In the genomic region with DNA sequence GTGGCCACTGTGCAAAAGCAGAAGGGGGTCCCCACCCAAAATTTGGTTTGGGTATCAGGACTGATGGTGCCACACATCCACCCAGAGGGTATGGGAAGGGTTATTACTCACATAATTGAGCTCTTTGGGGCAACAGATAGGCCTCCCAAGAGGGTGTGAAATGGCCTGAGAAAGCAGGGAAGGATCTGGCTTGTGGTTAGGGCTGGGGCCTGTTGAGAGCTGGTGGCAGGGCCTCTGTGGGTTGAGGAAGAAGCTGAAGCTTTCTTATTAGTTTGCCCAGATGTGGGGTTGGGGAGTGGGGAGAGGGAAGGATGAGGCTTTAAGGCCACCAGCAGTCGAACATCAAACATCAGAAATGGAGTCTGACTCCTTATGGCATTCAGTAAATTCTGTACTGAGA, we compare ENCODE assay signal across 20 cellular contexts.
"Had no signal": no experiment of that assay in that cellular context is flagged by ENCODE, and none has a peak within 500 bp of the region (broad histone marks: within the 10 kb centered on the region; RNA-seq: fewer than 3 reads in every experiment).

No MANE protein-coding gene starts in this region.

- H3K9me3 ChIP-seq: heart left ventricle, neutrophil, ovary, prostate gland, spleen, uterus had no signal

- H3K36me3 ChIP-seq: heart left ventricle, neutrophil, ovary, prostate gland, spleen, uterus had no signal

- H3K27ac Mint-ChIP-seq: activated naive CD4-positive, alpha-beta T cell treated with anti-CD3 and anti-CD28 coated beads for 36 hours; activated naive CD8-positive, alpha-beta T cell treated with anti-CD3 and anti-CD28 coated beads, Interleukin-2, amount 50 U/mL, for 24 hours; mesothelial cell of epicardium had no signal

- H3K27me3 Mint-ChIP-seq: naive thymus-derived CD8-positive, alpha-beta T cell had no signal

- H3K4me1 Mint-ChIP-seq: mesothelial cell of epicardium had no signal

- DNase-seq: activated CD4-positive, alpha-beta T cell treated with anti-CD3 and anti-CD28 coated beads for 1 hour; activated CD4-positive, alpha-beta T cell treated with anti-CD3 and anti-CD28 coated beads, Interleukin-2, amount 50 U/mL, for 1 hour; activated effector memory CD4-positive, alpha-beta T cell treated with Interleukin-2 at 50 U/mL for 16 hours; activated naive CD4-positive, alpha-beta T cell treated with anti-CD3 and anti-CD28 coated beads for 36 hours; activated naive CD8-positive, alpha-beta T cell treated with anti-CD3 and anti-CD28 coated beads, Interleukin-2, amount 50 U/mL, for 24 hours; activated T-cell treated with anti-CD3 and anti-CD28 coated beads, Interleukin-2, amount 50 U/mL, for 48 hours; cerebellar nuclear complex; heart left ventricle; left ventricle myocardium superior; mammary epithelial cell; naive thymus-derived CD8-positive, alpha-beta T cell; ovary; spleen; stimulated activated CD4-positive, alpha-beta T cell treated with anti-CD3 and anti-CD28 coated beads, Interleukin-4, amount 100 ng/mL, for 24 hours; trophoblast cell; uterus had no signal

- H3K4me3 ChIP-seq: coronary artery, heart left ventricle, ovary, prostate gland, spleen, uterus had no signal

- H3K27me3 ChIP-seq: ovary, uterus had no signal

- H3K36me3 Mint-ChIP-seq: mesothelial cell of epicardium had no signal

- H3K4me3 Mint-ChIP-seq: activated naive CD4-positive, alpha-beta T cell treated with anti-CD3 and anti-CD28 coated beads for 36 hours; activated naive CD8-positive, alpha-beta T cell treated with anti-CD3 and anti-CD28 coated beads, Interleukin-2, amount 50 U/mL, for 24 hours; mesothelial cell of epicardium; naive thymus-derived CD8-positive, alpha-beta T cell had no signal

- ATAC-seq: activated naive CD8-positive, alpha-beta T cell treated with anti-CD3 and anti-CD28 coated beads, Interleukin-2, amount 50 U/mL, for 24 hours; heart left ventricle; left ventricle myocardium superior; naive thymus-derived CD8-positive, alpha-beta T cell had no signal

- H3K9me3 Mint-ChIP-seq: mesothelial cell of epicardium had no signal

- H3K4me1 ChIP-seq: prostate gland, uterus had no signal
